ENCODE assay signal across 36 cellular contexts in genomic region chr3:191518861-191519260, GRCh38. TPM values are rescaled to one million over a fixed set of nuclear protein-coding genes. Genes with fewer than 3 reads are reported as not detected.
"Had no signal": no experiment of that assay in that cellular context is flagged by ENCODE, and none has a peak within 500 bp of the region (broad histone marks: within the 10 kb centered on the region; RNA-seq: fewer than 3 reads in every experiment).

No MANE protein-coding gene starts in this region.

- H3K27me3 Mint-ChIP-seq: progenitor cell of endocrine pancreas; stimulated activated naive CD8-positive, alpha-beta T cell treated with anti-CD3 and anti-CD28 coated beads, Interleukin-15, amount 100 ng/mL, for 72 hours had no signal

- H3K4me3 Mint-ChIP-seq: natural killer cell; nephron; neural progenitor cell; stimulated activated memory B cell treated with anti-CD40 and anti-IgM and Interleukin-4, amounts not matched to agents 10 μg/mL and 1 μg/mL and 100 μg/mL, for 72 hours; stimulated activated naive CD8-positive, alpha-beta T cell treated with anti-CD3 and anti-CD28 coated beads, Interleukin-15, amount 100 ng/mL, for 72 hours; type B pancreatic cell had no signal

- H2AFZ ChIP-seq: neural progenitor cell, parathyroid adenoma had no signal

- H3K9me3 Mint-ChIP-seq: nephron; neural progenitor cell; stimulated activated memory B cell treated with anti-CD40 and anti-IgM and Interleukin-4, amounts not matched to agents 10 μg/mL and 1 μg/mL and 100 μg/mL, for 72 hours; type B pancreatic cell had no signal

- H3K4me3 ChIP-seq: neural progenitor cell, ovary, psoas muscle, skin epidermis, smooth muscle cell, spleen, suprapubic skin, testis, tibial artery, transverse colon, upper lobe of right lung, uterus had no signal

- H3K9ac ChIP-seq: neural progenitor cell, parathyroid adenoma had no signal

- H3K79me2 ChIP-seq: parathyroid adenoma had no signal

- H3K4me1 ChIP-seq: neural progenitor cell, parathyroid adenoma, psoas muscle, spleen, suprapubic skin, testis, tibial artery, transverse colon, upper lobe of right lung, uterus had no signal

- H3K27me3 ChIP-seq: neural progenitor cell, ovary, spleen, suprapubic skin, testis, tibial artery, transverse colon, upper lobe of right lung, uterus had no signal

- DNase-seq: natural killer cell; occipital lobe; ovary; posterior cingulate gyrus; psoas muscle; right cardiac atrium; spleen; stimulated activated CD4-positive, alpha-beta T cell treated with anti-CD3 and anti-CD28 coated beads, Interleukin-12 subunit alpha, Interleukin-12 subunit beta, amount 100 ng/mL, for 4 hours; stimulated activated CD4-positive, alpha-beta T cell treated with anti-CD3 and anti-CD28 coated beads, Interleukin-1b, Interleukin-23, amount 100 ng/mL, for 48 hours; stimulated activated CD4-positive, alpha-beta T cell treated with anti-CD3 and anti-CD28 coated beads, Interleukin-4, amount 100 ng/mL, for 1 hour; stimulated activated CD4-positive, alpha-beta T cell treated with anti-CD3 and anti-CD28 coated beads, Interleukin-4, amount 100 ng/mL, for 4 hours; stimulated activated CD8-positive, alpha-beta memory T cell treated with anti-CD3 and anti-CD28 coated beads, Interleukin-4, amount 100 ng/mL, for 48 hours; stimulated activated naive CD4-positive, alpha-beta T cell; stimulated activated naive CD8-positive, alpha-beta T cell treated with anti-CD3 and anti-CD28 coated beads, Interleukin-15, amount 100 ng/mL, for 72 hours; stimulated activated naive CD8-positive, alpha-beta T cell treated with anti-CD3 and anti-CD28 coated beads, Interleukin-15, Interleukin-2, amounts not matched to agents 100 U/mL and 50 U/mL, for 24 hours; substantia nigra; testis; tibial artery; transverse colon; upper lobe of right lung; uterus had no signal

- H3K27ac ChIP-seq: neural progenitor cell, ovary, parathyroid adenoma, psoas muscle, skin epidermis, spleen, suprapubic skin, testis, tibial artery, transverse colon, upper lobe of right lung, uterus had no signal

- H3K4me2 ChIP-seq: neural progenitor cell, smooth muscle cell had no signal

- H3K27ac Mint-ChIP-seq: natural killer cell; nephron; neural progenitor cell; progenitor cell of endocrine pancreas; stimulated activated memory B cell treated with anti-CD40 and anti-IgM and Interleukin-4, amounts not matched to agents 10 μg/mL and 1 μg/mL and 100 μg/mL, for 72 hours; stimulated activated naive CD8-positive, alpha-beta T cell treated with anti-CD3 and anti-CD28 coated beads, Interleukin-15, amount 100 ng/mL, for 72 hours; type B pancreatic cell had no signal

- H3K36me3 Mint-ChIP-seq: natural killer cell; neural progenitor cell; stimulated activated memory B cell treated with anti-CD40 and anti-IgM and Interleukin-4, amounts not matched to agents 10 μg/mL and 1 μg/mL and 100 μg/mL, for 72 hours; type B pancreatic cell had no signal

- H3K9me3 ChIP-seq: ovary, psoas muscle, spleen, suprapubic skin, testis, tibial artery, transverse colon, upper lobe of right lung, uterus had no signal

- H3K4me1 Mint-ChIP-seq: natural killer cell; nephron; neural progenitor cell; stimulated activated memory B cell treated with anti-CD40 and anti-IgM and Interleukin-4, amounts not matched to agents 10 μg/mL and 1 μg/mL and 100 μg/mL, for 72 hours; stimulated activated naive CD8-positive, alpha-beta T cell treated with anti-CD3 and anti-CD28 coated beads, Interleukin-15, amount 100 ng/mL, for 72 hours had no signal

- H3K36me3 ChIP-seq: neural progenitor cell, ovary, spleen, suprapubic skin, tibial artery, transverse colon, upper lobe of right lung, uterus had no signal

RNA-seq across cellular contexts. Expression of gene PYDC2, which starts 57.9 kb away (rescaled TPM):
- total RNA-seq: natural killer cell, occipital lobe, osteoblast, progenitor cell of endocrine pancreas, psoas muscle, renal cortical epithelial cell, right cardiac atrium, sciatic nerve, smooth muscle cell, spleen, suprapubic skin, testis, transverse colon, upper lobe of right lung, urinary bladder, uterus had no signal
- polyA plus RNA-seq: neural cell, ovary, psoas muscle, right cardiac atrium, smooth muscle cell, spleen, thymus, urinary bladder had no signal
